Comparison of ENCODE assay signal across 28 cellular contexts in genomic region chr2:86818114-86818801, GRCh38. TPM values are rescaled to one million over a fixed set of nuclear protein-coding genes. Genes with fewer than 3 reads are reported as not detected.
DNase-seq lines count a peak whose midpoint lies in the region; ATAC-seq and TF ChIP-seq lines count a peak whose summit lies in the region.
"Had no signal": no experiment of that assay in that cellular context is flagged by ENCODE, and none has a peak within 500 bp of the region (broad histone marks: within the 10 kb centered on the region; RNA-seq: fewer than 3 reads in every experiment).

No MANE protein-coding gene starts in this region.

- ATAC-seq in natural killer cell treated with Interleukin-12 subunit alpha and Interleukin-12 subunit beta and Interleukin-15 and Interleukin-18, amount 100 ng/mL, for 72 hours: no peak
- ATAC-seq in natural killer cell (no peak), left colon (peak; percentile 88), HG02938 (IDR thresholded peaks at IDR 0.05; ENCODE audit: unreplicated experiment) (no peak)
- ATAC-seq: GM23338 had no signal

- peak overlapping the region; percentile 1 for H3K4me3 Mint-ChIP-seq in natural killer cell treated with Interleukin-12 subunit alpha and Interleukin-12 subunit beta and Interleukin-15 and Interleukin-18, amount 100 ng/mL, for 72 hours
- no peak overlapping the region for H3K4me3 Mint-ChIP-seq in natural killer cell
- H3K4me3 Mint-ChIP-seq in activated naive CD8-positive, alpha-beta T cell treated with anti-CD3 and anti-CD28 coated beads for 36 hours: peak overlapping the region; percentile 54
- no peak overlapping the region for H3K4me3 Mint-ChIP-seq in chondrocyte (ENCODE audit: unreplicated experiment)
- H3K4me3 Mint-ChIP-seq: CD14-positive monocyte, GM23338, H9, IgD-negative memory B cell had no signal

- peaks cover 1% of the 10 kb centered on the region for H3K9me3 ChIP-seq in thymus (ENCODE audit: control insufficient read depth)
- H3K9me3 ChIP-seq: BE2C had no signal

- no peaks in the 10 kb centered on the region for H3K9me3 Mint-ChIP-seq in natural killer cell treated with Interleukin-12 subunit alpha and Interleukin-12 subunit beta and Interleukin-15 and Interleukin-18, amount 100 ng/mL, for 72 hours
- no peaks in the 10 kb centered on the region for H3K9me3 Mint-ChIP-seq in natural killer cell
- H3K9me3 Mint-ChIP-seq in activated naive CD8-positive, alpha-beta T cell treated with anti-CD3 and anti-CD28 coated beads for 36 hours: peaks cover 10% of the 10 kb centered on the region
- peaks cover 20% of the 10 kb centered on the region for H3K9me3 Mint-ChIP-seq in chondrocyte (ENCODE audit: low read depth)

- no peaks in the 10 kb centered on the region for H3K27me3 ChIP-seq in thymus (ENCODE audit: control insufficient read depth, insufficient read depth)
- H3K27me3 ChIP-seq: BE2C had no signal

- H3K27ac Mint-ChIP-seq in natural killer cell treated with Interleukin-12 subunit alpha and Interleukin-12 subunit beta and Interleukin-15 and Interleukin-18, amount 100 ng/mL, for 72 hours: no peak overlapping the region
- H3K27ac Mint-ChIP-seq in natural killer cell (no peak overlapping the region), chondrocyte (ENCODE audit: unreplicated experiment) (no peak overlapping the region)
- peak overlapping the region; percentile 98 for H3K27ac Mint-ChIP-seq in activated naive CD8-positive, alpha-beta T cell treated with anti-CD3 and anti-CD28 coated beads for 36 hours
- H3K27ac Mint-ChIP-seq: CD14-positive monocyte, GM23338, H9, IgD-negative memory B cell had no signal

- intact Hi-C loops in natural killer cell (cut with micrococcal nuclease): no loop called here
- intact Hi-C loops in left colon (cut with DNase I, micrococcal nuclease): loop anchor here in 1 of 2 donors (10.0 kb wide), 1 partner anchor 1347 kb away; no protein-coding TSS in a partner anchor

- peaks cover 40% of the 10 kb centered on the region for H3K4me1 ChIP-seq in thymus (ENCODE audit: control insufficient read depth, insufficient read depth, low read length)
- H3K4me1 ChIP-seq: BE2C had no signal

- H3K4me3 ChIP-seq in thymus (ENCODE audit: low read length): peak overlapping the region; percentile 21
- H3K4me3 ChIP-seq: GM23338 had no signal

- WGBS in thymus: 96% methylated on average over 4 of the region's 4 CpGs

- H3K36me3 ChIP-seq in thymus (ENCODE audit: control insufficient read depth, insufficient read depth): peaks cover 16% of the 10 kb centered on the region
- H3K36me3 ChIP-seq: BE2C had no signal

- peak overlapping the region; percentile 25 for H3K27ac ChIP-seq in thymus (ENCODE audit: low read depth)
- H3K27ac ChIP-seq: KMS-11 had no signal

- no peak for TF ChIP-seq CTCF in natural killer cell (IDR thresholded peaks at IDR 0.05)
- no peak for TF ChIP-seq CTCF in chondrocyte (IDR thresholded peaks at IDR 0.05)

- no peaks in the 10 kb centered on the region for H3K36me3 Mint-ChIP-seq in natural killer cell treated with Interleukin-12 subunit alpha and Interleukin-12 subunit beta and Interleukin-15 and Interleukin-18, amount 100 ng/mL, for 72 hours
- no peaks in the 10 kb centered on the region for H3K36me3 Mint-ChIP-seq in natural killer cell
- peaks cover 66% of the 10 kb centered on the region for H3K36me3 Mint-ChIP-seq in activated naive CD8-positive, alpha-beta T cell treated with anti-CD3 and anti-CD28 coated beads for 36 hours
- peaks cover 4% of the 10 kb centered on the region for H3K36me3 Mint-ChIP-seq in chondrocyte (ENCODE audit: low read depth)
- H3K36me3 Mint-ChIP-seq: CD14-positive monocyte had no signal

- peaks cover 0 to 5% of the 10 kb centered on the region in 2 donors for H3K27me3 Mint-ChIP-seq in natural killer cell treated with Interleukin-12 subunit alpha and Interleukin-12 subunit beta and Interleukin-15 and Interleukin-18, amount 100 ng/mL, for 72 hours
- peaks cover 10 to 12% of the 10 kb centered on the region in 2 donors for H3K27me3 Mint-ChIP-seq in natural killer cell (ENCODE audit: low read depth in 2 of 2)
- H3K27me3 Mint-ChIP-seq in activated naive CD8-positive, alpha-beta T cell treated with anti-CD3 and anti-CD28 coated beads for 36 hours: no peaks in the 10 kb centered on the region
- peaks cover 29% of the 10 kb centered on the region for H3K27me3 Mint-ChIP-seq in chondrocyte (ENCODE audit: low read depth)

- H3K4me1 Mint-ChIP-seq in natural killer cell treated with Interleukin-12 subunit alpha and Interleukin-12 subunit beta and Interleukin-15 and Interleukin-18, amount 100 ng/mL, for 72 hours (ENCODE audit: low read depth in 2 of 2): peaks cover 3 to 13% of the 10 kb centered on the region in 2 donors
- no peaks in the 10 kb centered on the region for H3K4me1 Mint-ChIP-seq in natural killer cell
- peaks cover 80% of the 10 kb centered on the region for H3K4me1 Mint-ChIP-seq in activated naive CD8-positive, alpha-beta T cell treated with anti-CD3 and anti-CD28 coated beads for 36 hours
- H3K4me1 Mint-ChIP-seq in chondrocyte (ENCODE audit: low read depth): no peaks in the 10 kb centered on the region
- H3K4me1 Mint-ChIP-seq: CD14-positive monocyte, GM23338, IgD-negative memory B cell had no signal

- DNase-seq in natural killer cell treated with Interleukin-12 subunit alpha and Interleukin-12 subunit beta and Interleukin-15 and Interleukin-18, amount 100 ng/mL, for 72 hours (ENCODE audit: low spot score): no peak
- DNase-seq in natural killer cell (no peak), left colon (no peak), DMS114 treated with DMSO at 0.1 percent for 48 hours (lab: John Stamatoyannopoulos, UW; ENCODE audit: unreplicated experiment) (no peak), chondrocyte (ENCODE audit: low spot score) (no peak)
- DNase-seq in activated naive CD8-positive, alpha-beta T cell treated with anti-CD3 and anti-CD28 coated beads for 36 hours: no peak
- DNase-seq: 8988T, ACHN, BE2C, DMS53, H9, NCI-H1048, NCI-H1417, NCI-H1694, NCI-H2029 treated with DMSO at 0.1 percent for 48 hours, NCI-H526 treated with DMSO at 0.1 percent for 48 hours, Right ventricle myocardium superior, RPMI8226 had no signal

RNA-seq across cellular contexts. Expression of gene CD8A, which starts 27.5 kb away (rescaled TPM):
- total RNA-seq in natural killer cell treated with Interleukin-12 subunit alpha and Interleukin-12 subunit beta and Interleukin-15 and Interleukin-18, amount 100 ng/mL, for 72 hours: 10 to 100 TPM; 67.8 to 85.0 TPM
- total RNA-seq in natural killer cell (100 to 1,000 TPM in 2 of 3 donors, 10 to 100 TPM in 1; 85.3 to 208 (median 162) TPM), left colon (1 to 10 TPM; 1.6 to 3.2 TPM), chondrocyte (not detected in 3 replicates)
- 100 to 1,000 TPM; 356 to 357 TPM for total RNA-seq in activated naive CD8-positive, alpha-beta T cell treated with anti-CD3 and anti-CD28 coated beads for 36 hours
- polyA plus RNA-seq in thymus: 242 TPM
- total RNA-seq: Daoy, H9 had no signal

RNA-seq across cellular contexts. Expression of gene CD8B, which starts 43.4 kb away (rescaled TPM):
- 10 to 100 TPM in 1 of 2 donors, 1 to 10 TPM in 1; 8.4 to 31.5 TPM for total RNA-seq in natural killer cell treated with Interleukin-12 subunit alpha and Interleukin-12 subunit beta and Interleukin-15 and Interleukin-18, amount 100 ng/mL, for 72 hours
- total RNA-seq in natural killer cell (10 to 100 TPM in 1 of 3 donors, 1 to 10 TPM in 2; 1.9 to 22.7 (median 6.0) TPM), left colon (1 to 10 TPM; 1.3 TPM), chondrocyte (not detected in 3 replicates)
- 100 to 1,000 TPM; 260 to 268 TPM for total RNA-seq in activated naive CD8-positive, alpha-beta T cell treated with anti-CD3 and anti-CD28 coated beads for 36 hours
- polyA plus RNA-seq in thymus: 111 TPM
- total RNA-seq: Daoy, G401, NCI-H460, SK-MEL-5 had no signal

Comparison
In these comparisons a context has a peak if more than half of its experiments do, and no peak if none do; other contexts are left out.
1. H3K4me3 Mint-ChIP-seq: peak in natural killer cell treated with Interleukin-12 subunit alpha and Interleukin-12 subunit beta and Interleukin-15 and Interleukin-18, amount 100 ng/mL, for 72 hours (single experiment) and activated naive CD8-positive, alpha-beta T cell treated with anti-CD3 and anti-CD28 coated beads for 36 hours (single experiment); none in natural killer cell (single experiment) and chondrocyte (single experiment).
2. RNA of gene CD8A, which starts 27.5 kb away (total RNA-seq): 356 to 357 TPM in activated naive CD8-positive, alpha-beta T cell treated with anti-CD3 and anti-CD28 coated beads for 36 hours, 85.3 to 208 TPM in natural killer cell and 67.8 to 85.0 TPM in natural killer cell treated with Interleukin-12 subunit alpha and Interleukin-12 subunit beta and Interleukin-15 and Interleukin-18, amount 100 ng/mL, for 72 hours; 1.6 to 3.2 TPM in left colon and not detected in chondrocyte; every median in the first group is over 10 times any median in the second.
3. RNA of gene CD8B, which starts 43.4 kb away (total RNA-seq): 260 to 268 TPM in activated naive CD8-positive, alpha-beta T cell treated with anti-CD3 and anti-CD28 coated beads for 36 hours; 8.4 to 31.5 TPM in natural killer cell treated with Interleukin-12 subunit alpha and Interleukin-12 subunit beta and Interleukin-15 and Interleukin-18, amount 100 ng/mL, for 72 hours, 1.9 to 22.7 TPM in natural killer cell, 1.3 TPM in left colon and not detected in chondrocyte; every median in the first group is over 4 times any median in the second.